ENCODE assay signal across 1 cellular context in the genomic region with DNA sequence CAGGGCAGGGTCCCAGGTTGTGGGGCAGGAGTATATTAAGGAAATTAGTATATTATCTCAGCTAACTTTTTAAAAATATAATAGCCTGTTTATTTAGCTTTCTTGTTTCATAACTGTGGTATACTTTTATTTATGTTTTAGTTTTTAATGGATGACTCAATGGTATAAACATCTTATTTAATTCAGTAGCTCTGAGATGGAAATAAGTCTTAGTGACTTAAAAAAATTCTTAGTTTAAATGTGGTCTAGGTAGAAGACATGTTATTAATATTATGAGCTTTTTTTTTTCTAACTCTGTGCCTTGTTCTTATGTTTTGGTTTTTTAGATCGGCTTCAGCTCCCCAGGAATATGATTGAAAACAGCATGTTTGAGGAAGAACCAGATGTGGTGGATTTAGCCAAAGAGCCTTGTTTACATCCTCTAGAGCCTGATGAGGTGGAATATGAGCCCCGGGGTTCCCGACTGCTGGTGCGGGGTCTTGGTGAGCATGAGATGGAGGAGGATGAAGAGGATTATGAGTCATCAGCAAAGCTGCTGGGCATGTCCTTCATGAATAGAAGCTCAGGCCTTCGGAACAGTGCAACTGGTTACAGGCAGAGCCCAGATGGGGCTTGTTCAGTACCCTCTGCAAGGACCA.
TF ChIP-seq lines count a peak whose summit lies in the region.

No MANE protein-coding gene starts in this region.

TF ChIP-seq in IMR-90, 13 proteins besides CTCF, POLR2A, EP300 and RAD21:
- no peak for TF ChIP-seq CHD1 (IDR thresholded peaks at IDR 0.05; ENCODE audit: low read depth, low read length)
- TF ChIP-seq FOS (IDR thresholded peaks at IDR 0.05; ENCODE audit: low read depth, low read length), result peak; percentile 64
TF ChIP-seq in IMR-90: peak in this region for 1.
